In the genomic region with DNA sequence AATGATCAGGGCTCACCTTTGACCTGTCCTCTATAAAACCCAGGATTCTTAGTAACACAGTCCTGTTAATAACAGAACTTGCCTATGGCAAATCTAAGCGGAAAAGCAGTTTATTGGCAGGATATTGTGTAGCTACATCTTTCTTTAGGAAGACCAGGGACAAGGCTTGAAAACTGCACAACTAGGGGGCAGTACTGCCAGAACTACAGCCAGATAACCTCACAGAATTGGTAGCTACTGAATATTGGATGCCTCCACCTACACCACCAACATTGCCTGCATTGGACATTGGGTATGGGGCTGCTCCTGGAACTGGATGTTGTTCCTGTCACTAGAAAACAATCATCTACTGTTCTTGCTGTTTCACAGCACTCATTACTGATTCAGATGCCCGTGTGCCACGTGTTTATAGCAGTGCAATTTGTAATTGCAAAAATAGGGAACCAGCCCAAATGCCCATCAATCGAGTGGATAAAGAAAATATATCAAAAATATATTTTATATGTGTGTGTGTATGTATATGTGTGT, we compare ENCODE assay signal across 18 cellular contexts. TPM values are rescaled to one million over a fixed set of nuclear protein-coding genes. Genes with fewer than 3 reads are reported as not detected.
DNase-seq lines count a peak whose midpoint lies in the region; ATAC-seq, FAIRE-seq and TF ChIP-seq lines count a peak whose summit lies in the region.
"Had no signal": no experiment of that assay in that cellular context is flagged by ENCODE, and none has a peak within 500 bp of the region (broad histone marks: within the 10 kb centered on the region; RNA-seq: fewer than 3 reads in every experiment).

No MANE protein-coding gene starts in this region.

- no peak overlapping the region for H3K4me3 Mint-ChIP-seq in activated CD4-positive, alpha-beta T cell treated with anti-CD3 and anti-CD28 coated beads for 36 hours
- H3K4me3 Mint-ChIP-seq: activated naive CD8-positive, alpha-beta T cell; stimulated activated naive CD8-positive, alpha-beta T cell treated with anti-CD3 and anti-CD28 coated beads, Interleukin-15, Interleukin-2, amounts not matched to agents 100 ng/mL and 50 ng/mL, for 24 hours had no signal

- H3K9me3 Mint-ChIP-seq in activated CD4-positive, alpha-beta T cell treated with anti-CD3 and anti-CD28 coated beads for 36 hours (ENCODE audit: low read depth), result no peaks in the 10 kb centered on the region
- H3K9me3 Mint-ChIP-seq: stimulated activated naive CD8-positive, alpha-beta T cell treated with anti-CD3 and anti-CD28 coated beads, Interleukin-15, Interleukin-2, amounts not matched to agents 100 ng/mL and 50 ng/mL, for 24 hours had no signal

- intact Hi-C loops in right lobe of liver (cut with DNase I), result no loop called here
- intact Hi-C loops in activated CD4-positive, alpha-beta T cell treated with anti-CD3 and anti-CD28 coated beads for 36 hours (cut with DNase I, micrococcal nuclease), result no loop called here

- DNase-seq in D721Med (ENCODE audit: insufficient read length, low spot score) (no peak), Karpas-422 (peak; percentile 44), bronchial epithelial cell (ENCODE audit: low read depth) (no peak), right lobe of liver (no peak), T-helper 9 cell (no peak)
- DNase-seq in activated CD4-positive, alpha-beta T cell treated with anti-CD3 and anti-CD28 coated beads for 36 hours, result no peak
- DNase-seq: activated CD8-positive, alpha-beta memory T cell treated with anti-CD3 and anti-CD28 coated beads, Interleukin-2, amount 50 U/mL, for 48 hours; foreskin melanocyte; GF-D8; NCI-H2081 treated with DMSO at 0.1 percent for 48 hours; NK-92 treated with Interleukin-12 subunit alpha and Interleukin-12 subunit beta, amount 100 ng/mL, for 24 hours had no signal

- POLR2A ChIA-PET in activated CD4-positive, alpha-beta T cell treated with anti-CD3 and anti-CD28 coated beads for 36 hours (lab: Charles Lee), result no interaction called here

- no peaks in the 10 kb centered on the region for H3K27me3 ChIP-seq in Karpas-422 (ENCODE audit: low read length)
- no peaks in the 10 kb centered on the region for H3K27me3 ChIP-seq in bronchial epithelial cell (ENCODE audit: control insufficient read depth, insufficient read depth, low read length)
- no peaks in the 10 kb centered on the region for H3K27me3 ChIP-seq in layer of hippocampus (ENCODE audit: control insufficient read depth, insufficient read depth, low read length)
- H3K27me3 ChIP-seq in right lobe of liver, result no peaks in the 10 kb centered on the region

- H3K4me1 ChIP-seq in Karpas-422 (ENCODE audit: low read length) (no peaks in the 10 kb centered on the region), right lobe of liver (peaks cover 0 to 6% (median 0%) of the 10 kb centered on the region in 4 donors)

- FAIRE-seq in D721Med (lab: Jason Lieb, UNC) (no peak), bronchial epithelial cell (lab: Jason Lieb, UNC) (peak; percentile 55)
- FAIRE-seq: colon, islet of Langerhans had no signal

- WGBS in right lobe of liver (ENCODE audit: insufficient coverage, low coverage, low lambda C conversion rate, missing lambda C conversion rate), result 60% methylated on average over 3 of the region's 4 CpGs

- H3K4me3 ChIP-seq in Karpas-422 (ENCODE audit: low read length) (no peak overlapping the region), bronchial epithelial cell (ENCODE audit: low read depth, low read length) (no peak overlapping the region), right lobe of liver (no peak overlapping the region)

- no peaks in the 10 kb centered on the region for H3K9me2 ChIP-seq in Karpas-422 (replicated peaks; ENCODE audit: insufficient read depth, low read length)

- H3K9me3 ChIP-seq in Karpas-422 (ENCODE audit: low read length), result no peaks in the 10 kb centered on the region
- H3K9me3 ChIP-seq in right lobe of liver, result no peaks in the 10 kb centered on the region

- no peaks in the 10 kb centered on the region for H3K79me2 ChIP-seq in Karpas-422 (ENCODE audit: low read length)

- TF ChIP-seq CTCF in D721Med (IDR thresholded peaks at IDR 0.05; ENCODE audit: insufficient read depth, missing control alignments), result peak; percentile 10
- no peak for TF ChIP-seq CTCF in bronchial epithelial cell (IDR thresholded peaks at IDR 0.05; ENCODE audit: insufficient read depth, low read length, severe bottlenecking)
- TF ChIP-seq CTCF in right lobe of liver (IDR thresholded peaks at IDR 0.05), result no peak

- H3K4me1 Mint-ChIP-seq in activated CD4-positive, alpha-beta T cell treated with anti-CD3 and anti-CD28 coated beads for 36 hours, result no peaks in the 10 kb centered on the region

- CTCF ChIA-PET in activated CD4-positive, alpha-beta T cell treated with anti-CD3 and anti-CD28 coated beads for 36 hours (lab: Charles Lee), result no interaction called here

- ATAC-seq in right lobe of liver (no peak), HG03432 (IDR thresholded peaks at IDR 0.05; ENCODE audit: unreplicated experiment) (no peak)
- ATAC-seq in activated CD4-positive, alpha-beta T cell treated with anti-CD3 and anti-CD28 coated beads for 36 hours, result no peak
- ATAC-seq: activated CD4-positive, CD25-positive, alpha-beta regulatory T cell treated with anti-CD3 and anti-CD28 coated beads, Interleukin-2, amount 50 U/mL, for 24 hours had no signal

- no peaks in the 10 kb centered on the region for H3K27me3 Mint-ChIP-seq in activated CD4-positive, alpha-beta T cell treated with anti-CD3 and anti-CD28 coated beads for 36 hours
- H3K27me3 Mint-ChIP-seq: activated naive CD8-positive, alpha-beta T cell had no signal

- H3K9ac ChIP-seq in Karpas-422 (ENCODE audit: low read length), result no peak overlapping the region

- H3K4me2 ChIP-seq in Karpas-422 (ENCODE audit: low read depth, low read length, poor library complexity, severe bottlenecking), result no peak overlapping the region

- H4K20me1 ChIP-seq in Karpas-422 (ENCODE audit: insufficient read depth, low read depth, low read length), result no peaks in the 10 kb centered on the region

- no peaks in the 10 kb centered on the region for H3K36me3 Mint-ChIP-seq in activated CD4-positive, alpha-beta T cell treated with anti-CD3 and anti-CD28 coated beads for 36 hours (ENCODE audit: low read depth)
- H3K36me3 Mint-ChIP-seq: activated naive CD8-positive, alpha-beta T cell had no signal

- H2AFZ ChIP-seq in Karpas-422 (ENCODE audit: low read length), result no peak overlapping the region

- H3K27ac Mint-ChIP-seq in activated CD4-positive, alpha-beta T cell treated with anti-CD3 and anti-CD28 coated beads for 36 hours, result no peak overlapping the region
- H3K27ac Mint-ChIP-seq: activated naive CD8-positive, alpha-beta T cell; stimulated activated naive CD8-positive, alpha-beta T cell treated with anti-CD3 and anti-CD28 coated beads, Interleukin-15, Interleukin-2, amounts not matched to agents 100 ng/mL and 50 ng/mL, for 24 hours had no signal

- H3K36me3 ChIP-seq in Karpas-422 (ENCODE audit: insufficient read depth, low read length) (no peaks in the 10 kb centered on the region), bronchial epithelial cell (ENCODE audit: control insufficient read depth, insufficient read depth, low read length) (no peaks in the 10 kb centered on the region), right lobe of liver (no peaks in the 10 kb centered on the region)

- H3K27ac ChIP-seq in Karpas-422 (ENCODE audit: low read length) (no peak overlapping the region), layer of hippocampus (ENCODE audit: low read depth, low read length) (peak overlapping the region; percentile 49), right lobe of liver (no peak overlapping the region)

- no peak for TF ChIP-seq POLR2A in right lobe of liver (IDR thresholded peaks at IDR 0.05)

RNA-seq across cellular contexts. Expression of gene REPS2, which starts 47.4 kb away (rescaled TPM):
- 0.14 and 1.1 TPM in 2 replicates for total RNA-seq in Karpas-422 (2014; rRNA removed; shearing (Covaris generic); ENCODE audit: low replicate concordance)
- total RNA-seq in bronchial epithelial cell, result 0.38 and 0.79 TPM in 2 replicates
- total RNA-seq in right lobe of liver, result 10 to 100 TPM in 4 of 6 experiments, 1 to 10 TPM in 2; 6.0 to 16.7 (median 13.1) TPM
- total RNA-seq in activated CD4-positive, alpha-beta T cell treated with anti-CD3 and anti-CD28 coated beads for 36 hours, result not detected
